Comparison of ENCODE assay signal across 15 cellular contexts in genomic region chr3:127216415-127217261, GRCh38. TPM values are rescaled to one million over a fixed set of nuclear protein-coding genes. Genes with fewer than 3 reads are reported as not detected.
DNase-seq lines count a peak whose midpoint lies in the region; ATAC-seq and TF ChIP-seq lines count a peak whose summit lies in the region.
"Had no signal": no experiment of that assay in that cellular context is flagged by ENCODE, and none has a peak within 500 bp of the region (broad histone marks: within the 10 kb centered on the region; RNA-seq: fewer than 3 reads in every experiment).

No MANE protein-coding gene starts in this region.

- ATAC-seq in GM18502 (IDR thresholded peaks at IDR 0.05; ENCODE audit: poor library complexity, unreplicated experiment), result peak; percentile 56
- ATAC-seq in GM21737 (IDR thresholded peaks at IDR 0.05; ENCODE audit: unreplicated experiment), result peak; percentile 59
- peak; percentile 22 for ATAC-seq in stimulated activated effector memory CD8-positive, alpha-beta T cell treated with anti-CD3 and anti-CD28 coated beads, Interleukin-12 subunit alpha, Interleukin-12 subunit beta, amount 100 ng/mL, for 72 hours
- ATAC-seq in WTC11, result no peak
- no peak for ATAC-seq in HG02840 (IDR thresholded peaks at IDR 0.05; ENCODE audit: low FRiP score, unreplicated experiment)

- no peak overlapping the region for H3K4me3 ChIP-seq in MG63
- H3K4me3 ChIP-seq: heart right ventricle, stomach had no signal

- DNase-seq in MG63, result peak; percentile 20
- DNase-seq in stimulated activated effector memory CD8-positive, alpha-beta T cell treated with anti-CD3 and anti-CD28 coated beads, Interleukin-12 subunit alpha, Interleukin-12 subunit beta, amount 100 ng/mL, for 72 hours (ENCODE audit: low spot score in 2 of 2), result no peak
- DNase-seq in activated gamma-delta T cell (lab: John Stamatoyannopoulos, UW), result no peak
- DNase-seq in WTC11 (ENCODE audit: low spot score), result no peak
- DNase-seq: activated naive CD8-positive, alpha-beta T cell treated with anti-CD3 and anti-CD28 coated beads, Interleukin-2, amount 10 ng/mL, durations not matched to agents 7 days and 5 days; heart right ventricle; NCI-H510A treated with DMSO at 0.1 percent for 48 hours; Right ventricle myocardium superior; stimulated activated CD4-positive, alpha-beta T cell treated with anti-CD3 and anti-CD28 coated beads, Interleukin-4, amount 100 ng/mL, for 1 hour; stomach had no signal

- H3K27ac Mint-ChIP-seq in stimulated activated effector memory CD8-positive, alpha-beta T cell treated with anti-CD3 and anti-CD28 coated beads, Interleukin-12 subunit alpha, Interleukin-12 subunit beta, amount 100 ng/mL, for 72 hours, result no peak overlapping the region
- H3K27ac Mint-ChIP-seq in WTC11, result no peak overlapping the region
- H3K27ac Mint-ChIP-seq: activated naive CD8-positive, alpha-beta T cell treated with anti-CD3 and anti-CD28 coated beads, Interleukin-2, amount 10 ng/mL, durations not matched to agents 7 days and 5 days had no signal

- peaks cover 11% of the 10 kb centered on the region for H3K9me3 ChIP-seq in MG63
- H3K9me3 ChIP-seq: heart right ventricle, stomach had no signal

- H3K36me3 Mint-ChIP-seq in stimulated activated effector memory CD8-positive, alpha-beta T cell treated with anti-CD3 and anti-CD28 coated beads, Interleukin-12 subunit alpha, Interleukin-12 subunit beta, amount 100 ng/mL, for 72 hours, result no peaks in the 10 kb centered on the region
- H3K36me3 Mint-ChIP-seq in WTC11, result no peaks in the 10 kb centered on the region
- H3K36me3 Mint-ChIP-seq: activated naive CD8-positive, alpha-beta T cell treated with anti-CD3 and anti-CD28 coated beads, Interleukin-2, amount 10 ng/mL, durations not matched to agents 7 days and 5 days had no signal

- CTCF ChIA-PET in WTC11 (lab: Charles Lee), result no interaction called here

- H3K9me3 Mint-ChIP-seq in stimulated activated effector memory CD8-positive, alpha-beta T cell treated with anti-CD3 and anti-CD28 coated beads, Interleukin-12 subunit alpha, Interleukin-12 subunit beta, amount 100 ng/mL, for 72 hours, result no peaks in the 10 kb centered on the region
- H3K9me3 Mint-ChIP-seq in WTC11, result no peaks in the 10 kb centered on the region
- H3K9me3 Mint-ChIP-seq: activated naive CD8-positive, alpha-beta T cell treated with anti-CD3 and anti-CD28 coated beads, Interleukin-2, amount 10 ng/mL, durations not matched to agents 7 days and 5 days had no signal

- no peaks in the 10 kb centered on the region for H3K27me3 ChIP-seq in MG63

- H3K36me3 ChIP-seq in MG63, result no peaks in the 10 kb centered on the region
- H3K36me3 ChIP-seq: heart right ventricle, stomach had no signal

- H3K4me3 Mint-ChIP-seq in stimulated activated effector memory CD8-positive, alpha-beta T cell treated with anti-CD3 and anti-CD28 coated beads, Interleukin-12 subunit alpha, Interleukin-12 subunit beta, amount 100 ng/mL, for 72 hours, result no peak overlapping the region
- H3K4me3 Mint-ChIP-seq in WTC11, result no peak overlapping the region
- H3K4me3 Mint-ChIP-seq: activated naive CD8-positive, alpha-beta T cell treated with anti-CD3 and anti-CD28 coated beads, Interleukin-2, amount 10 ng/mL, durations not matched to agents 7 days and 5 days had no signal

- no peak for TF ChIP-seq CTCF in WTC11 (IDR thresholded peaks at IDR 0.05)

- no peaks in the 10 kb centered on the region; the same call in 1 of the 2 replicates for H3K27me3 Mint-ChIP-seq in WTC11 (ENCODE audit: low read depth)

- POLR2A ChIA-PET in WTC11 (lab: Charles Lee), result no interaction called here

- no peaks in the 10 kb centered on the region for H3K4me1 Mint-ChIP-seq in stimulated activated effector memory CD8-positive, alpha-beta T cell treated with anti-CD3 and anti-CD28 coated beads, Interleukin-12 subunit alpha, Interleukin-12 subunit beta, amount 100 ng/mL, for 72 hours
- peaks cover 7% of the 10 kb centered on the region; the same call in 1 of the 2 replicates for H3K4me1 Mint-ChIP-seq in WTC11
- H3K4me1 Mint-ChIP-seq: activated naive CD8-positive, alpha-beta T cell treated with anti-CD3 and anti-CD28 coated beads, Interleukin-2, amount 10 ng/mL, durations not matched to agents 7 days and 5 days had no signal

TF ChIP-seq in WTC11, 78 proteins besides CTCF, POLR2A, EP300 and RAD21 (continues in another document):
- TF ChIP-seq ESRRA (CRISPR knock-in tag; IDR thresholded peaks at IDR 0.05; ENCODE audit: borderline replicate concordance) (no peak), PRRX2 (CRISPR knock-in tag; IDR thresholded peaks at IDR 0.05) (no peak), ARID4B (CRISPR knock-in tag; IDR thresholded peaks at IDR 0.05; ENCODE audit: borderline replicate concordance) (no peak), E2F1 (CRISPR knock-in tag; IDR thresholded peaks at IDR 0.05) (no peak), AFF4 (CRISPR knock-in tag; IDR thresholded peaks at IDR 0.05; ENCODE audit: borderline replicate concordance) (no peak), ZMAT4 (CRISPR knock-in tag; IDR thresholded peaks at IDR 0.05) (no peak), ZNF416 (CRISPR knock-in tag; IDR thresholded peaks at IDR 0.05) (no peak), FOXJ3 (CRISPR knock-in tag; IDR thresholded peaks at IDR 0.05; ENCODE audit: borderline replicate concordance) (no peak), CREB1 (CRISPR knock-in tag; IDR thresholded peaks at IDR 0.05) (no peak)

RNA-seq across cellular contexts. Expression of gene PRR23E, which starts 23.7 kb away (rescaled TPM):
- total RNA-seq in MG63 (2014; rRNA removed; shearing (Covaris generic); ENCODE audit: low replicate concordance), result not detected in 2 replicates
- not detected in 3 replicates for total RNA-seq in WTC11 (2021)
- total RNA-seq: activated naive CD8-positive, alpha-beta T cell treated with anti-CD3 and anti-CD28 coated beads, Interleukin-2, amount 10 ng/mL, durations not matched to agents 7 days and 5 days; endothelial cell of umbilical vein; H1; heart right ventricle; Right ventricle myocardium superior; stomach had no signal

Comparison
In these comparisons a context has a peak if more than half of its experiments do, and no peak if none do; other contexts are left out.
1. ATAC-seq: peak in GM18502 (single experiment), GM21737 (single experiment) and stimulated activated effector memory CD8-positive, alpha-beta T cell treated with anti-CD3 and anti-CD28 coated beads, Interleukin-12 subunit alpha, Interleukin-12 subunit beta, amount 100 ng/mL, for 72 hours (single experiment); none in WTC11 (single experiment) and HG02840 (single experiment).